Comparison of ENCODE assay signal across 22 cellular contexts in the genomic region with DNA sequence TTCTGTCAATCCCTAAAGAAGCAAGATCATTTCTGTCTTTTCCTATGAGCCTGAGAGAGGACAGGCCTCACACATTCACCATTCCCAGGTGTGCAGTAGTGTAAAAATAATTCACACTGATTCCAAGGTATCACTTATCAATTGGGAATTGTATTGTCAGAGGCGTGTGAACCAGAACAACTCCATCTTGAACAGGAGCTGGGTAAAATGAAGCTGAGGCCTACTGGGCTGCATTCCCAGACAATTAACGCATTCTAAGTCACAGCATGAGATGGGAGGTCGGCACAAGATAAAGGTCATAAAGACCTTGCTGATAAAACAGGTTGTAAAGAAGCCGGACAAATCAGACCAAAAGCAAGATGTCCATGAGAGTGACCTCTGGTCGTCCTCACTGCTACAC.
DNase-seq lines count a peak whose midpoint lies in the region; ATAC-seq and TF ChIP-seq lines count a peak whose summit lies in the region.
"Had no signal": no experiment of that assay in that cellular context is flagged by ENCODE, and none has a peak within 500 bp of the region (broad histone marks: within the 10 kb centered on the region; RNA-seq: fewer than 3 reads in every experiment).

No MANE protein-coding gene starts in this region.

- DNase-seq in ELF-1 (ENCODE audit: low read depth, low spot score) = peak; percentile 81
- peak; percentile 58 for DNase-seq in NCI-H146 (lab: John Stamatoyannopoulos, UW)
- peak; percentile 64 for DNase-seq in endodermal cell
- no peak for DNase-seq in mesothelial cell of epicardium (ENCODE audit: low spot score in 2 of 2, unreplicated experiment in 2 of 2)
- DNase-seq in retina = no peak
- DNase-seq in NCI-H2171 treated with DMSO at 0.1 percent for 48 hours (lab: John Stamatoyannopoulos, UW) = no peak
- DNase-seq in COLO668 (lab: John Stamatoyannopoulos, UW; ENCODE audit: unreplicated experiment) = no peak
- DNase-seq: 8988T; BE2C; CD4-positive, alpha-beta T cell; DND-41; GDM1; GOT3; NCI-H1417; NCI-H2029 treated with DMSO at 0.1 percent for 48 hours; NCI-H510A; NCI-H774; PC-3 had no signal

- no peak overlapping the region for H3K4me3 Mint-ChIP-seq in endodermal cell
- no peak overlapping the region for H3K4me3 Mint-ChIP-seq in mesothelial cell of epicardium
- H3K4me3 Mint-ChIP-seq: CD4-positive, alpha-beta T cell; IgD-negative memory B cell had no signal

- peaks cover 10% of the 10 kb centered on the region for H3K4me1 ChIP-seq in endodermal cell (ENCODE audit: control insufficient read depth, insufficient read depth, low read length)
- H3K4me1 ChIP-seq: BE2C had no signal

- 58 to 59% methylated on average over 3 to 5 of the region's 5 CpGs for WGBS in endodermal cell (ENCODE audit: insufficient coverage in 1 of 2, insufficient read length in 1 of 2), 2 experiments

- H3K27ac ChIP-seq in endodermal cell (ENCODE audit: low read depth, low read length) = peak overlapping the region; percentile 88
- H3K27ac ChIP-seq: RWPE1, SJSA1 had no signal

- ATAC-seq in GM21576 (IDR thresholded peaks at IDR 0.05; ENCODE audit: unreplicated experiment) = no peak
- ATAC-seq: PC-3 had no signal

- peak overlapping the region; percentile 23 for H3K9ac ChIP-seq in endodermal cell (ENCODE audit: extremely low read depth, low read length, poor library complexity, severe bottlenecking)

- no peaks in the 10 kb centered on the region for H3K9me3 Mint-ChIP-seq in endodermal cell
- H3K9me3 Mint-ChIP-seq in mesothelial cell of epicardium = peaks cover 22% of the 10 kb centered on the region
- H3K9me3 Mint-ChIP-seq: IgD-negative memory B cell had no signal

- TF ChIP-seq CTCF in endodermal cell (conservative IDR thresholded peaks at IDR 0.05) (no peak), mesothelial cell of epicardium (IDR thresholded peaks at IDR 0.05; ENCODE audit: unreplicated experiment) (no peak)

- H3K9me3 ChIP-seq in endodermal cell (ENCODE audit: control insufficient read depth, low read length) = no peaks in the 10 kb centered on the region
- H3K9me3 ChIP-seq: BE2C, SJSA1 had no signal

- H3K4me1 Mint-ChIP-seq in endodermal cell (peaks cover 10% of the 10 kb centered on the region), mesothelial cell of epicardium (peaks cover 12% of the 10 kb centered on the region)
- H3K4me1 Mint-ChIP-seq: IgD-negative memory B cell had no signal

- H3K36me3 Mint-ChIP-seq in endodermal cell (ENCODE audit: low read depth) (peaks cover 5% of the 10 kb centered on the region), mesothelial cell of epicardium (peaks cover 5% of the 10 kb centered on the region)

- peak overlapping the region; percentile 85 for H3K27ac Mint-ChIP-seq in endodermal cell
- H3K27ac Mint-ChIP-seq in mesothelial cell of epicardium = peak overlapping the region; percentile 24
- H3K27ac Mint-ChIP-seq: CD4-positive, alpha-beta T cell; IgD-negative memory B cell had no signal

- H3K36me3 ChIP-seq in endodermal cell (ENCODE audit: control insufficient read depth, insufficient read depth, low read length) = no peaks in the 10 kb centered on the region
- H3K36me3 ChIP-seq: BE2C, SJSA1 had no signal

- H3K4me3 ChIP-seq in endodermal cell (ENCODE audit: low read length) = no peak overlapping the region
- H3K4me3 ChIP-seq: SJSA1 had no signal

- H3K27me3 Mint-ChIP-seq in endodermal cell (ENCODE audit: insufficient read depth) (no peaks in the 10 kb centered on the region), mesothelial cell of epicardium (ENCODE audit: low read depth) (no peaks in the 10 kb centered on the region)
- H3K27me3 Mint-ChIP-seq: CD4-positive, alpha-beta T cell; IgD-negative memory B cell had no signal

- H3K27me3 ChIP-seq in endodermal cell (ENCODE audit: control insufficient read depth, insufficient read depth, low read length, poor library complexity, severe bottlenecking) = no peaks in the 10 kb centered on the region
- H3K27me3 ChIP-seq: BE2C, SJSA1 had no signal

Comparison
In these comparisons a context has a peak if more than half of its experiments do, and no peak if none do; other contexts are left out.
1. DNase-seq: peak in ELF-1 (single experiment), NCI-H146 (single experiment) and endodermal cell (single experiment); none in mesothelial cell of epicardium (0 of 2), retina (single experiment), NCI-H2171 treated with DMSO at 0.1 percent for 48 hours (single experiment) and COLO668 (single experiment).